ENCODE assay signal across 1 cellular context in genomic region chr22:41285820-41286638, GRCh38.
TF ChIP-seq lines count a peak whose summit lies in the region.

RANGAP1 (minus strand) TSS chr22:41286187; CDS start chr22:41281044, 5,143 bp downstream.

TF ChIP-seq in HepG2, 621 proteins besides CTCF, POLR2A, EP300 and RAD21 (continued from another document and continues in another):
- no peak for TF ChIP-seq RERE (CRISPR knock-in tag; IDR thresholded peaks at IDR 0.05; ENCODE audit: low read depth)
- TF ChIP-seq ZNF639 (CRISPR knock-in tag; conservative IDR thresholded peaks at IDR 0.05): no peak
- no peak for TF ChIP-seq RFX1 (IDR thresholded peaks at IDR 0.05)
- no peak for TF ChIP-seq JARID2 (CRISPR knock-in tag; IDR thresholded peaks at IDR 0.05; ENCODE audit: insufficient replicate concordance)
- 0 out of 2 replicates have a peak, but pooled peaks have one; percentile 46 for TF ChIP-seq MEIS1 (CRISPR knock-in tag; IDR thresholded peaks at IDR 0.05; ENCODE audit: borderline replicate concordance)
- peak; percentile 42; the same call in 1 of the 2 replicates for TF ChIP-seq E2F1 (CRISPR knock-in tag; IDR thresholded peaks at IDR 0.05)
- peak; percentile 21; the same call in 1 of the 2 replicates for TF ChIP-seq HNF1A (IDR thresholded peaks at IDR 0.05; ENCODE audit: low read depth)
- TF ChIP-seq HNF1A (CRISPR knock-in tag; IDR thresholded peaks at IDR 0.05; ENCODE audit: borderline replicate concordance): no peak; the same call in 1 of the 2 replicates
- no peak for TF ChIP-seq ZNF513 (CRISPR knock-in tag; conservative IDR thresholded peaks at IDR 0.05)
- TF ChIP-seq ARNT (IDR thresholded peaks at IDR 0.05): no peak
- TF ChIP-seq DZIP1 (CRISPR knock-in tag; IDR thresholded peaks at IDR 0.05): no peak
- TF ChIP-seq ZNF3 (CRISPR knock-in tag; IDR thresholded peaks at IDR 0.05): no peak
- no peak for TF ChIP-seq ZNF569 (CRISPR knock-in tag; IDR thresholded peaks at IDR 0.05; ENCODE audit: borderline replicate concordance)
- no peak for TF ChIP-seq ZNF629 (CRISPR knock-in tag; conservative IDR thresholded peaks at IDR 0.05)
- peak; percentile 64 for TF ChIP-seq KDM2A (CRISPR knock-in tag; IDR thresholded peaks at IDR 0.05; ENCODE audit: borderline replicate concordance, low read depth)
- TF ChIP-seq ZBTB38 (CRISPR knock-in tag; IDR thresholded peaks at IDR 0.05): 0 out of 2 replicates have a peak, but pooled peaks have one; percentile 8
- no peak for TF ChIP-seq ZBTB8A (CRISPR knock-in tag; IDR thresholded peaks at IDR 0.05; ENCODE audit: borderline replicate concordance, low read depth)
- TF ChIP-seq E2F5 (CRISPR knock-in tag; conservative IDR thresholded peaks at IDR 0.05): no peak; the same call in 1 of the 2 replicates
- 0 out of 2 replicates have a peak, but pooled peaks have one; percentile 19 for TF ChIP-seq ZNF557 (CRISPR knock-in tag; IDR thresholded peaks at IDR 0.05)
- no peak for TF ChIP-seq ZNF850 (CRISPR knock-in tag; conservative IDR thresholded peaks at IDR 0.05)
- TF ChIP-seq MIXL1 (CRISPR knock-in tag; IDR thresholded peaks at IDR 0.05): no peak; the same call in 1 of the 2 replicates
- no peak for TF ChIP-seq TRIM22 (IDR thresholded peaks at IDR 0.05)
- no peak for TF ChIP-seq ZNF652 (CRISPR knock-in tag; IDR thresholded peaks at IDR 0.05; ENCODE audit: borderline replicate concordance, low read depth)
- no peak for TF ChIP-seq SOX13 (IDR thresholded peaks at IDR 0.05)
- no peak for TF ChIP-seq SOX13 (CRISPR knock-in tag; conservative IDR thresholded peaks at IDR 0.05 in 1 of 2, IDR thresholded peaks at IDR 0.05 in 1 of 2)
- TF ChIP-seq ZFP90 (CRISPR knock-in tag; IDR thresholded peaks at IDR 0.05; ENCODE audit: borderline replicate concordance): peak; percentile 80; the same call in 1 of the 2 replicates
- TF ChIP-seq ZSCAN29 (CRISPR knock-in tag; conservative IDR thresholded peaks at IDR 0.05): peak; percentile 43; the same call in 1 of the 2 replicates
- TF ChIP-seq ZNF441 (CRISPR knock-in tag; IDR thresholded peaks at IDR 0.05; ENCODE audit: borderline replicate concordance): no peak
- TF ChIP-seq ZNF468 (CRISPR knock-in tag; IDR thresholded peaks at IDR 0.05): no peak
- TF ChIP-seq KAT8 (CRISPR knock-in tag; IDR thresholded peaks at IDR 0.05): peak; percentile 51; the same call in 1 of the 2 replicates
- no peak for TF ChIP-seq CREBL2 (CRISPR knock-in tag; IDR thresholded peaks at IDR 0.05; ENCODE audit: borderline replicate concordance)
- no peak for TF ChIP-seq STAT6 (CRISPR knock-in tag; IDR thresholded peaks at IDR 0.05; ENCODE audit: borderline replicate concordance)
- no peak for TF ChIP-seq HES4 (CRISPR knock-in tag; IDR thresholded peaks at IDR 0.05; ENCODE audit: borderline replicate concordance)
- no peak for TF ChIP-seq ADNP (CRISPR knock-in tag; IDR thresholded peaks at IDR 0.05)
- no peak for TF ChIP-seq SMYD3 (CRISPR knock-in tag; IDR thresholded peaks at IDR 0.05)
- peak; percentile 65 for TF ChIP-seq GATAD1 (CRISPR knock-in tag; IDR thresholded peaks at IDR 0.05)
- no peak for TF ChIP-seq RELA (CRISPR knock-in tag; IDR thresholded peaks at IDR 0.05)
